1 cellular context compared by ENCODE assay signal in the genomic region with DNA sequence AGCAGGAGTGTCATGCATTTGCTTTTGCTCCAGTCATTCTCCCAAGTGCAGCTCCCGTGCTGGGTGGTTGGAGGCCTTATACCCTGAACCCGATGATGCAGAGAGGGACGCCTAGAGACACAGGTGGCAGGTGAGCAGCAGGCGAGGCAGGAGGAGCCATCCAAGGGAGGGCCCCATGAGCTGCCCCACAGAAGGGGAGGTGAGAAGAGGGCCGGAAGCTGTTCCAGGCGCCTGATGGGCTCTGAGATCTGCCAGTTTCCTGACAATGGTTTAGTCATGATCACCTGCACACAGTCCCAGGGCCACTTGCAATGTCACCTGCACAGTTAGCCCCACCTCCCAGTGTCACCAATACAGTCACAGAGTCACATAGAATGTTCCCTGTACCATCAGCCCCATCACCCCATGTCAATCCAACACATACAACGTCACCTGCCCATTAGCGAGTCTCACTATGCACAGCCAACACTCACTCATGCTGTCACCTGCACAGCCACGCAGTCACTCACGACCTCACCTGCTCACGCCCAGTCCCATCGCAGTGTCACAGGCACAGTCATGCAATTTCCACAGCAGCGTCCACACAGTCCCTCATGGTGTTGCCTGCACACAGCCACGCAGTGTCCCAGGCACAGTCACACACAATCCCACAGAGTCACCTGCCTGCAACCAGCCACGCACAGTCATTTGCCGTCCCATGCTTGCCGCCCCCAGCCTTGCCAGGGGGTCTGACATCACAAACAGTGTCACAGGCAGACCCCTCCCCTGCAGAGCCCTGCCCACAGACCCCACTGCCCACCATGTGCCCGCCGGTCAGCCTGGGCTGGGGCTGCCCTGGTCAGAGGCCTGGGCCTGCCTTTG.
TF ChIP-seq lines count a peak whose summit lies in the region.

No MANE protein-coding gene starts in this region.

TF ChIP-seq in H1, 55 proteins besides CTCF, POLR2A, EP300 and RAD21:
- TF ChIP-seq CTBP2 (IDR thresholded peaks at IDR 0.05; ENCODE audit: borderline replicate concordance, insufficient read depth, insufficient read length, low read length) (no peak), EZH2 (IDR thresholded peaks at IDR 0.05; ENCODE audit: low read depth, low read length, severe bottlenecking) (no peak), PHF8 (conservative IDR thresholded peaks at IDR 0.05; ENCODE audit: low read depth, low read length) (no peak), SP4 (IDR thresholded peaks at IDR 0.05; ENCODE audit: low read length) (no peak), BRCA1 (IDR thresholded peaks at IDR 0.05; ENCODE audit: low read depth, low read length) (no peak), CREB1 (IDR thresholded peaks at IDR 0.05) (no peak), SIRT6 (IDR thresholded peaks at IDR 0.05; ENCODE audit: low read length) (no peak), NANOG (IDR thresholded peaks at IDR 0.05; ENCODE audit: insufficient read depth, low read depth, low read length, poor library complexity, severe bottlenecking) (no peak), NRF1 (IDR thresholded peaks at IDR 0.05; ENCODE audit: low read depth, low read length) (no peak), BCL11A (IDR thresholded peaks at IDR 0.05; ENCODE audit: low read depth in 2 of 2, low read length in 2 of 2) (no peak), CEBPB (IDR thresholded peaks at IDR 0.05; ENCODE audit: low read depth, low read length) (no peak), JUN (IDR thresholded peaks at IDR 0.05; ENCODE audit: low read depth, low read length) (no peak), CHD1 (IDR thresholded peaks at IDR 0.05; ENCODE audit: low read depth, low read length) (no peak)
- TF ChIP-seq, protein P1, sequence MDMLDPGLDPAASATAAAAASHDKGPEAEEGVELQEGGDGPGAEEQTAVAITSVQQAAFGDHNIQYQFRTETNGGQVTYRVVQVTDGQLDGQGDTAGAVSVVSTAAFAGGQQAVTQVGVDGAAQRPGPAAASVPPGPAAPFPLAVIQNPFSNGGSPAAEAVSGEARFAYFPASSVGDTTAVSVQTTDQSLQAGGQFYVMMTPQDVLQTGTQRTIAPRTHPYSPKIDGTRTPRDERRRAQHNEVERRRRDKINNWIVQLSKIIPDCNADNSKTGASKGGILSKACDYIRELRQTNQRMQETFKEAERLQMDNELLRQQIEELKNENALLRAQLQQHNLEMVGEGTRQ (IDR thresholded peaks at IDR 0.05; ENCODE audit: low read length) = no peak
